Comparison of ENCODE assay signal across 9 cellular contexts in genomic region chr16:57736419-57737281, GRCh38. TPM values are rescaled to one million over a fixed set of nuclear protein-coding genes. Genes with fewer than 3 reads are reported as not detected.
DNase-seq lines count a peak whose midpoint lies in the region; ATAC-seq and TF ChIP-seq lines count a peak whose summit lies in the region.
"Had no signal": no experiment of that assay in that cellular context is flagged by ENCODE, and none has a peak within 500 bp of the region (broad histone marks: within the 10 kb centered on the region; RNA-seq: fewer than 3 reads in every experiment).

No MANE protein-coding gene starts in this region.

- in situ Hi-C loops in SK-MEL-5 (cut with HindIII; ENCODE audit: low pct_unique_long_range_greater_than_20kb, low sequenced_read_pairs) = no loop called here

- H3K9ac ChIP-seq in HUES64 (ENCODE audit: low read depth, low read length) = peak overlapping the region; percentile 65

- H3K4me3 ChIP-seq in HUES64 (ENCODE audit: low read length) = peak overlapping the region; percentile 86
- H3K4me3 ChIP-seq in ascending aorta = peak overlapping the region; percentile 82 to 91
- peak overlapping the region; percentile 82; the same call in 1 of the 2 replicates for H3K4me3 ChIP-seq in iPS DF 6.9 (ENCODE audit: low read length)

- ATAC-seq in GM21737 (IDR thresholded peaks at IDR 0.05; ENCODE audit: unreplicated experiment) = no peak
- no peak for ATAC-seq in HG02759 (IDR thresholded peaks at IDR 0.05; ENCODE audit: unreplicated experiment)

- H3K27ac ChIP-seq in HUES64 (ENCODE audit: low read depth, low read length) = no peak overlapping the region
- H3K27ac ChIP-seq in ascending aorta = peak overlapping the region; percentile 64 to 68
- H3K27ac ChIP-seq in iPS DF 6.9 (ENCODE audit: low read length) = no peak overlapping the region

- H3K9me3 ChIP-seq in HUES64 (ENCODE audit: insufficient read depth, low read depth, low read length) (no peaks in the 10 kb centered on the region), ascending aorta (no peaks in the 10 kb centered on the region), iPS DF 6.9 (ENCODE audit: control insufficient read depth, insufficient read depth, low read length) (no peaks in the 10 kb centered on the region)

- DNase-seq in COLO668 (lab: John Stamatoyannopoulos, UW; ENCODE audit: unreplicated experiment) (peak; percentile 63), SK-MEL-5 (ENCODE audit: low read depth, low spot score) (peak; percentile 67), ascending aorta (ENCODE audit: low spot score in 2 of 2) (no peak), iPS DF 6.9 (ENCODE audit: low read depth, low spot score) (no peak), renal cortical epithelial cell (ENCODE audit: low read depth) (peak; percentile 74)

- peaks cover 5% of the 10 kb centered on the region; the same call in 1 of the 2 replicates for H3K4me1 ChIP-seq in HUES64 (ENCODE audit: insufficient read depth, low read length)
- peaks cover 9 to 18% of the 10 kb centered on the region in 2 donors for H3K4me1 ChIP-seq in ascending aorta
- H3K4me1 ChIP-seq in iPS DF 6.9 (ENCODE audit: control insufficient read depth, insufficient read depth, low read length) = 0 out of 2 replicates have a peak, but pooled peaks cover 1% of the 10 kb centered on the region

- H3K27me3 ChIP-seq in HUES64 (ENCODE audit: insufficient read depth, low read length) (no peaks in the 10 kb centered on the region), ascending aorta (no peaks in the 10 kb centered on the region), iPS DF 6.9 (ENCODE audit: control insufficient read depth, insufficient read depth, low read length) (no peaks in the 10 kb centered on the region)

- 28% methylated on average over 20 of the region's 21 CpGs for WGBS in HUES64
- no CpG with 5 or more reads among the region's 21 CpGs for WGBS in iPS DF 6.9 (ENCODE audit: insufficient coverage, insufficient read length)

- intact Hi-C loops in ascending aorta (cut with DNase I) = loop anchor here (10.0 kb wide), 5 partner anchors 292 to 1312 kb away; partner anchors contain the start of genes AMFR, ARL2BP, CIAPIN1 and COQ9

- no peak for TF ChIP-seq CTCF in ascending aorta (IDR thresholded peaks at IDR 0.05)

- H3K36me3 ChIP-seq in HUES64 (ENCODE audit: insufficient read depth, low read length) (peaks cover 17% of the 10 kb centered on the region; the same call in 1 of the 2 replicates), ascending aorta (no peaks in the 10 kb centered on the region), iPS DF 6.9 (ENCODE audit: control insufficient read depth, insufficient read depth, low read length) (peaks cover 2% of the 10 kb centered on the region; the same call in 1 of the 2 replicates)

RNA-seq across cellular contexts. Expression of gene KATNB1, which starts 1.1 kb away (rescaled TPM):
- 28.1 TPM for polyA plus RNA-seq in HUES64 (2013, experiment 1 of 2)
- polyA plus RNA-seq in HUES64 (2013, experiment 2 of 2) = 29.4 TPM
- 19.3 and 20.2 TPM in 2 replicates for total RNA-seq in SK-MEL-5 (2014; rRNA removed; shearing (Covaris generic))
- 29.2 and 32.7 TPM in 2 replicates for polyA plus RNA-seq in SK-MEL-5 (2015; cell fraction: cytosol; rRNA removed)
- polyA plus RNA-seq in SK-MEL-5 (2015; cell fraction: nucleus; rRNA removed) = 101 and 117 TPM in 2 replicates
- total RNA-seq in ascending aorta (35.3 TPM), renal cortical epithelial cell (23.8 and 31.8 TPM in 2 replicates)

RNA-seq across cellular contexts. Expression of gene DRC7, which starts 42.0 kb away (rescaled TPM):
- polyA plus RNA-seq in HUES64 (2013, experiment 1 of 2) = 0.10 TPM
- polyA plus RNA-seq in HUES64 (2013, experiment 2 of 2) = not detected
- not detected in 2 replicates for total RNA-seq in SK-MEL-5 (2014; rRNA removed; shearing (Covaris generic))
- polyA plus RNA-seq in SK-MEL-5 (2015; cell fraction: cytosol; rRNA removed) = not detected in 2 replicates
- not detected in 2 replicates for polyA plus RNA-seq in SK-MEL-5 (2015; cell fraction: nucleus; rRNA removed)
- total RNA-seq in ascending aorta = not detected
- total RNA-seq in renal cortical epithelial cell = 2.9 TPM in 1 of 2 replicates, not detected in the other
- total RNA-seq: activated CD8-positive, alpha-beta memory T cell treated with anti-CD3 and anti-CD28 coated beads for 36 hours had no signal

Comparison
In these comparisons a context has a peak if more than half of its experiments do, and no peak if none do; other contexts are left out.
1. DNase-seq: peak in COLO668 (single experiment), SK-MEL-5 (single experiment) and renal cortical epithelial cell (single experiment); none in ascending aorta (0 of 2) and iPS DF 6.9 (single experiment).
2. H3K27ac ChIP-seq: peak in ascending aorta (2 of 2); none in HUES64 (single experiment) and iPS DF 6.9 (single experiment).
3. Peak in every context shown above with its lines, with median percentiles within 50 percentile points of each other: H3K4me3 ChIP-seq.